ENCODE assay signal across 19 cellular contexts in the genomic region with DNA sequence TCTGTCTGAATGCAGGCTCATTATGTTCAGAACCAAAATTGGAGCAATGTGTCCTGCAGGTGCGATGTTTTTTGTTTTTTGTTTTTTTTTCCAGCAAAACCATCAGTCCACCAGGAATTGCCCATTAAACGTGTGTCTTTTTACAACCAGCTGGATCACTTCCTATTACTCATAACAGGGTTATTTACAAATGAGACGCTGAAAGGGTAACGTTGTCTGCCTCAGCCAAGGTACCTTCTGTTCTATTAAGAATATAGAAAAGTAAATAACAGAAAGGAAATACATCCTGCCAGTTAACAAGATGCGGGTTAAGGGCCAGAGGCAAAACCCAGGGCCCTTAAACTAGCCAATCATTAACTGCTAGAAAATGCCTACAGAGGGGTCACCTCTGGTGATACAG.
DNase-seq lines count a peak whose midpoint lies in the region; ATAC-seq, FAIRE-seq and TF ChIP-seq lines count a peak whose summit lies in the region.
"Had no signal": no experiment of that assay in that cellular context is flagged by ENCODE, and none has a peak within 500 bp of the region (broad histone marks: within the 10 kb centered on the region; RNA-seq: fewer than 3 reads in every experiment).

No MANE protein-coding gene starts in this region.

- H3K4me3 Mint-ChIP-seq in activated naive CD8-positive, alpha-beta T cell treated with anti-CD3 and anti-CD28 coated beads for 36 hours = no peak overlapping the region
- H3K4me3 Mint-ChIP-seq in activated CD8-positive, alpha-beta memory T cell treated with anti-CD3 and anti-CD28 coated beads, Interleukin-2, amount 10 ng/mL, durations not matched to agents 7 days and 5 days = no peak overlapping the region
- H3K4me3 Mint-ChIP-seq: activated naive CD8-positive, alpha-beta T cell; naive B cell had no signal

- H3K27ac Mint-ChIP-seq in activated naive CD8-positive, alpha-beta T cell treated with anti-CD3 and anti-CD28 coated beads for 36 hours = no peak overlapping the region
- H3K27ac Mint-ChIP-seq in activated CD8-positive, alpha-beta memory T cell treated with anti-CD3 and anti-CD28 coated beads, Interleukin-2, amount 10 ng/mL, durations not matched to agents 7 days and 5 days = no peak overlapping the region
- H3K27ac Mint-ChIP-seq: activated naive CD8-positive, alpha-beta T cell; naive B cell had no signal

- CTCF ChIA-PET in activated CD8-positive, alpha-beta memory T cell treated with anti-CD3 and anti-CD28 coated beads, Interleukin-2, amount 10 ng/mL, durations not matched to agents 7 days and 5 days (lab: Charles Lee) = no interaction called here

- H3K36me3 Mint-ChIP-seq in activated naive CD8-positive, alpha-beta T cell treated with anti-CD3 and anti-CD28 coated beads for 36 hours = no peaks in the 10 kb centered on the region
- no peaks in the 10 kb centered on the region for H3K36me3 Mint-ChIP-seq in activated CD8-positive, alpha-beta memory T cell treated with anti-CD3 and anti-CD28 coated beads, Interleukin-2, amount 10 ng/mL, durations not matched to agents 7 days and 5 days
- H3K36me3 Mint-ChIP-seq: activated naive CD8-positive, alpha-beta T cell; naive B cell had no signal

- H3K9me3 Mint-ChIP-seq in activated naive CD8-positive, alpha-beta T cell treated with anti-CD3 and anti-CD28 coated beads for 36 hours = no peaks in the 10 kb centered on the region
- H3K9me3 Mint-ChIP-seq in activated CD8-positive, alpha-beta memory T cell treated with anti-CD3 and anti-CD28 coated beads, Interleukin-2, amount 10 ng/mL, durations not matched to agents 7 days and 5 days (ENCODE audit: low read depth) = no peaks in the 10 kb centered on the region
- H3K9me3 Mint-ChIP-seq: naive B cell had no signal

- H3K4me3 ChIP-seq in bronchial epithelial cell (ENCODE audit: low read depth, low read length) (no peak overlapping the region), mesenchymal stem cell (ENCODE audit: insufficient read depth in 1 of 2, low read depth in 1 of 2, low read length in 2 of 2) (no peak overlapping the region)
- H3K4me3 ChIP-seq: SK-N-MC had no signal

- no peaks in the 10 kb centered on the region for H3K9me3 ChIP-seq in mesenchymal stem cell (ENCODE audit: control insufficient read depth, low read length)

- DNase-seq in DMS153 treated with DMSO at 0.1 percent for 48 hours (lab: John Stamatoyannopoulos, UW; ENCODE audit: unreplicated experiment) = peak; percentile 53
- DNase-seq in NCI-H1092 (lab: John Stamatoyannopoulos, UW) = peak; percentile 25
- DNase-seq in bronchial epithelial cell (ENCODE audit: low read depth) = peak; percentile 87
- peak; percentile 71 for DNase-seq in mesenchymal stem cell
- no peak for DNase-seq in activated naive CD8-positive, alpha-beta T cell treated with anti-CD3 and anti-CD28 coated beads for 36 hours
- no peak for DNase-seq in activated CD8-positive, alpha-beta memory T cell treated with anti-CD3 and anti-CD28 coated beads, Interleukin-2, amount 10 ng/mL, durations not matched to agents 7 days and 5 days
- DNase-seq in AG08395 (ENCODE audit: low spot score) = no peak
- DNase-seq: activated CD8-positive, alpha-beta memory T cell treated with anti-CD3 and anti-CD28 coated beads, Interleukin-2, amount 50 U/mL, for 48 hours; foreskin melanocyte; islet precursor cell; naive B cell; NCI-H1694 treated with DMSO at 0.1 percent for 48 hours; NK-92 treated with Interleukin-12 subunit alpha and Interleukin-12 subunit beta, amount 100 ng/mL, for 24 hours; WERI-Rb-1 had no signal

- H3K23ac ChIP-seq in mesenchymal stem cell (ENCODE audit: low read length in 2 of 2) = no peak overlapping the region

- H3K36me3 ChIP-seq in bronchial epithelial cell (ENCODE audit: control insufficient read depth, insufficient read depth, low read length) = no peaks in the 10 kb centered on the region
- no peaks in the 10 kb centered on the region for H3K36me3 ChIP-seq in mesenchymal stem cell (ENCODE audit: control insufficient read depth in 1 of 2, insufficient read depth in 2 of 2, low read depth in 1 of 2, low read length in 2 of 2)
- H3K36me3 ChIP-seq: WERI-Rb-1 had no signal

- H3K18ac ChIP-seq in mesenchymal stem cell (ENCODE audit: low read depth in 1 of 2, low read length in 2 of 2) = no peak overlapping the region

- no peak overlapping the region for H3K14ac ChIP-seq in mesenchymal stem cell (ENCODE audit: low read length in 2 of 2)

- peak overlapping the region; percentile 2 for H2AFZ ChIP-seq in mesenchymal stem cell (ENCODE audit: low read depth, low read length)

- H3K27me3 Mint-ChIP-seq in activated naive CD8-positive, alpha-beta T cell treated with anti-CD3 and anti-CD28 coated beads for 36 hours = peaks cover 12% of the 10 kb centered on the region
- no peaks in the 10 kb centered on the region for H3K27me3 Mint-ChIP-seq in activated CD8-positive, alpha-beta memory T cell treated with anti-CD3 and anti-CD28 coated beads, Interleukin-2, amount 10 ng/mL, durations not matched to agents 7 days and 5 days
- H3K27me3 Mint-ChIP-seq: naive B cell had no signal

- no peaks in the 10 kb centered on the region for H3K79me1 ChIP-seq in mesenchymal stem cell (replicated peaks; ENCODE audit: low read length, poor library complexity, severe bottlenecking)

- no peak for ATAC-seq in activated CD8-positive, alpha-beta memory T cell treated with anti-CD3 and anti-CD28 coated beads, Interleukin-2, amount 10 ng/mL, durations not matched to agents 7 days and 5 days
- ATAC-seq in GM18858 (IDR thresholded peaks at IDR 0.05; ENCODE audit: unreplicated experiment) = no peak

- peak overlapping the region; percentile 10 for H3K4me2 ChIP-seq in mesenchymal stem cell (ENCODE audit: low read length, poor library complexity, severe bottlenecking)

- H2BK12ac ChIP-seq in mesenchymal stem cell (ENCODE audit: low read length in 2 of 2) = no peak overlapping the region

- no peak overlapping the region for H3K4ac ChIP-seq in mesenchymal stem cell (ENCODE audit: low read depth in 1 of 2, low read length in 2 of 2)

- no peak overlapping the region for H4K91ac ChIP-seq in mesenchymal stem cell (ENCODE audit: low read length)

- WGBS in mesenchymal stem cell = 31% methylated on average over 2 of the region's 5 CpGs

- H3K27ac ChIP-seq in mesenchymal stem cell (ENCODE audit: low read length, poor library complexity, severe bottlenecking) = peak overlapping the region; percentile 84
- H3K27ac ChIP-seq: C4-2B, coronary artery, SK-N-MC, WERI-Rb-1 had no signal

- no peak for FAIRE-seq in bronchial epithelial cell (lab: Jason Lieb, UNC)

- no peak for TF ChIP-seq CTCF in bronchial epithelial cell (IDR thresholded peaks at IDR 0.05; ENCODE audit: insufficient read depth, low read length, severe bottlenecking)

- H3K27me3 ChIP-seq in bronchial epithelial cell (ENCODE audit: control insufficient read depth, insufficient read depth, low read length) (no peaks in the 10 kb centered on the region), mesenchymal stem cell (ENCODE audit: control insufficient read depth in 1 of 2, insufficient read depth in 1 of 2, low read length in 2 of 2) (no peaks in the 10 kb centered on the region)

- no peak overlapping the region for H4K8ac ChIP-seq in mesenchymal stem cell (ENCODE audit: low read length)

- H3K4me1 Mint-ChIP-seq in activated naive CD8-positive, alpha-beta T cell treated with anti-CD3 and anti-CD28 coated beads for 36 hours = peaks cover 2% of the 10 kb centered on the region
- no peaks in the 10 kb centered on the region for H3K4me1 Mint-ChIP-seq in activated CD8-positive, alpha-beta memory T cell treated with anti-CD3 and anti-CD28 coated beads, Interleukin-2, amount 10 ng/mL, durations not matched to agents 7 days and 5 days
- H3K4me1 Mint-ChIP-seq: naive B cell had no signal

- H2BK120ac ChIP-seq in mesenchymal stem cell (ENCODE audit: low read depth, low read length) = no peak overlapping the region

- H2AK5ac ChIP-seq in mesenchymal stem cell (ENCODE audit: low read length, severe bottlenecking) = no peak overlapping the region

- no peak overlapping the region for H2BK5ac ChIP-seq in mesenchymal stem cell (ENCODE audit: low read depth, low read length, poor library complexity, severe bottlenecking)

- H3K9ac ChIP-seq in mesenchymal stem cell (ENCODE audit: low read length) = no peak overlapping the region

- no peak overlapping the region for H2BK15ac ChIP-seq in mesenchymal stem cell (ENCODE audit: low read depth, poor library complexity, severe bottlenecking)

- no peaks in the 10 kb centered on the region for H3K4me1 ChIP-seq in mesenchymal stem cell (ENCODE audit: control insufficient read depth, insufficient read depth, low read depth, low read length)

Comparison
In these comparisons a context has a peak if more than half of its experiments do, and no peak if none do; other contexts are left out.
1. DNase-seq: peak in DMS153 treated with DMSO at 0.1 percent for 48 hours (single experiment), NCI-H1092 (single experiment), bronchial epithelial cell (single experiment) and mesenchymal stem cell (single experiment); none in activated naive CD8-positive, alpha-beta T cell treated with anti-CD3 and anti-CD28 coated beads for 36 hours (single experiment), activated CD8-positive, alpha-beta memory T cell treated with anti-CD3 and anti-CD28 coated beads, Interleukin-2, amount 10 ng/mL, durations not matched to agents 7 days and 5 days (single experiment) and AG08395 (single experiment).